13 cellular contexts compared by ENCODE assay signal in the genomic region with DNA sequence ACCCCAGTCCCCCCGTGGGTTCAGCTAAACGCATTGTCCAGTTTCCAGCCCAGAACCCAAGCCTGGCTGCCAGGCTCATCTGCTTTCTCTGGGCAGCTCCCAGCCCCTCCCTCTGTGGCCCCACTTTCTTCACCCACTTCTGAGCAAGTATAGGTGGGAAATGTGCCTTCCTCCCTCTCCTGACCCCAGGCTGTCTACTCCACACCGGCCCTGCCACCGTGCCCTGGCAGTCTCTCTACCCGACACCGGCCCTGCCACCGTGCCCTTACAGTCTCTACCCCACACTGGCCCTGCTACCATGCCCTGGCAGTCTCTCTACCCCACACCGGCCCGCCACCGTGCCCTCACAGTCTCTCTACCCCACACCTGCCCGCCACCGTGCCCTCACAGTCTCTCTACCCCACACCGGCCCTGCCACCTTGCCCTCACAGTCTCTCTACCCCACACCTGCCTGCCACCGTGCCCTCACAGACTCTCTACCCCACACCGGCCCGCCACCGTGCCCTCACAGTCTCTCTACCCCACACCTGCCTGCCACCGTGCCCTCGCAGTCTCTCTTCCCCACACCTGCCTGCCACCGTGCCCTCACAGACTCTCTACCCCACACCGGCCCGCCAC.
DNase-seq lines count a peak whose midpoint lies in the region; ATAC-seq, FAIRE-seq and TF ChIP-seq lines count a peak whose summit lies in the region.
"Had no signal": no experiment of that assay in that cellular context is flagged by ENCODE, and none has a peak within 500 bp of the region (broad histone marks: within the 10 kb centered on the region; RNA-seq: fewer than 3 reads in every experiment).

No MANE protein-coding gene starts in this region.

- H3K27ac ChIP-seq in A549 (no peak overlapping the region), BLaER1 (peak overlapping the region; percentile 59), RWPE2 (ENCODE audit: poor library complexity, severe bottlenecking) (no peak overlapping the region), HepG2 (ENCODE audit: extremely low read length, insufficient read depth, low read length) (no peak overlapping the region)
- H3K27ac ChIP-seq in CD8-positive, alpha-beta memory T cell (ENCODE audit: low read depth, low read length): no peak overlapping the region

- H3K4me2 ChIP-seq in A549 (no peak overlapping the region), BLaER1 (peak overlapping the region; percentile 81), HepG2 (ENCODE audit: low read depth, low read length) (no peak overlapping the region)
- H3K4me2 ChIP-seq: GM23338 had no signal

- TF ChIP-seq POLR2A in A549 (IDR thresholded peaks at IDR 0.05; ENCODE audit: low read length) (no peak), HepG2 (IDR thresholded peaks at IDR 0.05; ENCODE audit: insufficient read depth in 1 of 2, low read depth in 2 of 2, low read length in 2 of 2) (no peak)

- ATAC-seq in A549: peak; percentile 22 to 45; a peak in 2 of 6 replicates
- ATAC-seq in RWPE2 (ENCODE audit: low read depth): no peak
- peak; percentile 24; the same call in 2 of the 3 replicates for ATAC-seq in HepG2
- ATAC-seq: GM12878 had no signal

- no peak overlapping the region for H3K4me3 Mint-ChIP-seq in CD8-positive, alpha-beta memory T cell
- no peak overlapping the region for H3K4me3 Mint-ChIP-seq in immature natural killer cell
- H3K4me3 Mint-ChIP-seq: CD4-positive, CD25-positive, alpha-beta regulatory T cell; GM23338 had no signal

- no peaks in the 10 kb centered on the region for H4K20me1 ChIP-seq in BLaER1
- no peaks in the 10 kb centered on the region for H4K20me1 ChIP-seq in HepG2 (ENCODE audit: insufficient read depth, low read length)

- no peaks in the 10 kb centered on the region for H3K27me3 Mint-ChIP-seq in CD8-positive, alpha-beta memory T cell
- peaks cover 0 to 2% (median 0%) of the 10 kb centered on the region in 3 donors for H3K27me3 Mint-ChIP-seq in immature natural killer cell (ENCODE audit: low read depth in 3 of 3)

- FAIRE-seq in A549 (lab: Jason Lieb, UNC) (no peak), HepG2 (lab: Jason Lieb, UNC) (no peak)
- FAIRE-seq: GM12878 had no signal

- no peaks in the 10 kb centered on the region for H3K79me2 ChIP-seq in HepG2 (ENCODE audit: insufficient read depth, low read length)

- intact Hi-C loops in HepG2 (cut with micrococcal nuclease; ENCODE audit: unreplicated experiment): no loop called here

- DNase-seq in A549 (ENCODE audit: low read depth in 1 of 2, low spot score in 1 of 2): no peak
- DNase-seq in RWPE2 (ENCODE audit: low spot score): peak; percentile 30
- DNase-seq in HepG2 (ENCODE audit: low spot score): no peak
- no peak for DNase-seq in middle frontal gyrus (ENCODE audit: extremely low spot score, low spot score)
- no peak for DNase-seq in CD8-positive, alpha-beta memory T cell
- DNase-seq in immature natural killer cell: no peak
- DNase-seq: Calu3; CD4-positive, CD25-positive, alpha-beta regulatory T cell; DMS 273 treated with DMSO at 0.1 percent for 48 hours; IMR-90 had no signal

- no TSS peak for BruUV-seq in HepG2 (replicated peaks; lab: Mats Ljungman, UMichigan)

- H2AFZ ChIP-seq in HepG2 (ENCODE audit: low read length): no peak overlapping the region
- H2AFZ ChIP-seq: GM23338 had no signal

- H3K9me3 ChIP-seq in A549 (no peaks in the 10 kb centered on the region), BLaER1 (no peaks in the 10 kb centered on the region), RWPE2 (ENCODE audit: severe bottlenecking) (no peaks in the 10 kb centered on the region), HepG2 (ENCODE audit: low read length) (peaks cover 3% of the 10 kb centered on the region; the same call in 1 of the 2 replicates)
- no peaks in the 10 kb centered on the region for H3K9me3 ChIP-seq in CD8-positive, alpha-beta memory T cell (ENCODE audit: low read length)

- no peak for TF ChIP-seq EP300 in A549 (IDR thresholded peaks at IDR 0.05)
- TF ChIP-seq EP300 in HepG2 (IDR thresholded peaks at IDR 0.05; ENCODE audit: low read depth in 2 of 2, low read length in 2 of 2): no peak
- TF ChIP-seq EP300 in HepG2 (CRISPR knock-in tag; IDR thresholded peaks at IDR 0.05; ENCODE audit: borderline replicate concordance): no peak

- H3K4me1 Mint-ChIP-seq in CD8-positive, alpha-beta memory T cell: peaks cover 16 to 35% (median 20%) of the 10 kb centered on the region in 3 donors
- H3K4me1 Mint-ChIP-seq in immature natural killer cell: peaks cover 5 to 14% of the 10 kb centered on the region in 2 donors
- H3K4me1 Mint-ChIP-seq: GM23338 had no signal

- H3K9ac ChIP-seq in BLaER1: 0 out of 2 replicates have a peak overlapping the region, but pooled peaks have one; percentile 1
- no peak overlapping the region for H3K9ac ChIP-seq in HepG2 (ENCODE audit: insufficient read depth, low read depth, low read length)

- in situ Hi-C loops in HepG2 (cut with HindIII; ENCODE audit: extremely low pct_ligation_motif_present, low pct_unique_long_range_greater_than_20kb): no loop called here

- no peak overlapping the region for H3K27ac Mint-ChIP-seq in CD8-positive, alpha-beta memory T cell
- H3K27ac Mint-ChIP-seq in immature natural killer cell: no peak overlapping the region
- H3K27ac Mint-ChIP-seq: CD4-positive, CD25-positive, alpha-beta regulatory T cell; GM23338 had no signal

- TF ChIP-seq CTCF in A549 (IDR thresholded peaks at IDR 0.05) (no peak), RWPE2 (IDR thresholded peaks at IDR 0.05; ENCODE audit: poor library complexity, severe bottlenecking) (no peak), HepG2 (CRISPR knock-in tag; IDR thresholded peaks at IDR 0.05) (no peak)

- no peaks in the 10 kb centered on the region for H3K36me3 Mint-ChIP-seq in CD8-positive, alpha-beta memory T cell
- no peaks in the 10 kb centered on the region for H3K36me3 Mint-ChIP-seq in immature natural killer cell
- H3K36me3 Mint-ChIP-seq: CD4-positive, CD25-positive, alpha-beta regulatory T cell had no signal

- POLR2A ChIA-PET in A549 (lab: Yijun Ruan, JAX): no interaction called here
- POLR2A ChIA-PET in HepG2 (lab: Yijun Ruan, JAX): no interaction called here
- POLR2A ChIA-PET in CD8-positive, alpha-beta memory T cell (lab: Charles Lee): no interaction called here

- H3K36me3 ChIP-seq in BLaER1 (no peaks in the 10 kb centered on the region), RWPE2 (ENCODE audit: low read depth) (no peaks in the 10 kb centered on the region), HepG2 (replicated peaks in 1 of 2; ENCODE audit: control insufficient read depth in 1 of 2, insufficient read depth in 2 of 2, low read length in 2 of 2) (no peaks in the 10 kb centered on the region)
- no peaks in the 10 kb centered on the region for H3K36me3 ChIP-seq in CD8-positive, alpha-beta memory T cell (ENCODE audit: insufficient read depth, low read length)

- CTCF ChIA-PET in A549 (lab: Yijun Ruan, JAX) (no interaction called here), HepG2 (lab: Yijun Ruan, JAX; ENCODE audit: low intra/inter-chr PET ratio, low total read pairs) (no interaction called here)
- CTCF ChIA-PET in CD8-positive, alpha-beta memory T cell (lab: Charles Lee): no interaction called here

- H3K4me3 ChIP-seq in A549 (no peak overlapping the region), BLaER1 (no peak overlapping the region), RWPE2 (ENCODE audit: severe bottlenecking) (no peak overlapping the region), HepG2 (replicated peaks in 1 of 3; ENCODE audit: insufficient read depth in 1 of 3, low read depth in 2 of 3, low read length in 3 of 3) (no peak overlapping the region)
- no peak overlapping the region for H3K4me3 ChIP-seq in CD8-positive, alpha-beta memory T cell (ENCODE audit: low read length)
- H3K4me3 ChIP-seq: GM12878, GM23338 had no signal

- H3K9me3 Mint-ChIP-seq in CD8-positive, alpha-beta memory T cell: peaks cover 0 to 5% (median 2%) of the 10 kb centered on the region in 5 donors
- H3K9me3 Mint-ChIP-seq in immature natural killer cell: no peaks in the 10 kb centered on the region

- no peaks in the 10 kb centered on the region for H3K4me1 ChIP-seq in A549
- peaks cover 60% of the 10 kb centered on the region for H3K4me1 ChIP-seq in BLaER1
- H3K4me1 ChIP-seq in RWPE2 (ENCODE audit: insufficient read depth, poor library complexity, severe bottlenecking): no peaks in the 10 kb centered on the region
- no peaks in the 10 kb centered on the region for H3K4me1 ChIP-seq in HepG2 (ENCODE audit: insufficient read depth, low read length)
- peaks cover 28% of the 10 kb centered on the region for H3K4me1 ChIP-seq in CD8-positive, alpha-beta memory T cell (ENCODE audit: insufficient read depth, low read length)

- no peaks in the 10 kb centered on the region for H3K27me3 ChIP-seq in BLaER1
- H3K27me3 ChIP-seq in RWPE2 (ENCODE audit: insufficient read depth, poor library complexity, severe bottlenecking): no peaks in the 10 kb centered on the region
- H3K27me3 ChIP-seq in HepG2 (ENCODE audit: control insufficient read depth in 1 of 2, insufficient read depth in 2 of 2, low read length in 2 of 2): peaks cover 0 to 29% of the 10 kb centered on the region in 2 experiments; a peak in 2 of 5 replicates
- H3K27me3 ChIP-seq in CD8-positive, alpha-beta memory T cell (ENCODE audit: insufficient read depth, low read length, poor library complexity, severe bottlenecking): no peaks in the 10 kb centered on the region

- TF ChIP-seq RAD21 in A549 (conservative IDR thresholded peaks at IDR 0.05 in 1 of 2, IDR thresholded peaks at IDR 0.05 in 1 of 2) (no peak), HepG2 (CRISPR knock-in tag; IDR thresholded peaks at IDR 0.05) (no peak)

- 64% methylated on average over 17 of the region's 22 CpGs for WGBS in A549 (ENCODE audit: missing lambda C conversion rate)
- WGBS in HepG2 (ENCODE audit: low lambda C conversion rate): 38% methylated on average over 20 of the region's 22 CpGs

TF ChIP-seq in A549, 52 proteins besides CTCF, POLR2A, EP300 and RAD21 (continues in another document):
- no peak for TF ChIP-seq CHD2 (IDR thresholded peaks at IDR 0.05; ENCODE audit: low read length, partially characterized antibody)
- TF ChIP-seq, protein P1, sequence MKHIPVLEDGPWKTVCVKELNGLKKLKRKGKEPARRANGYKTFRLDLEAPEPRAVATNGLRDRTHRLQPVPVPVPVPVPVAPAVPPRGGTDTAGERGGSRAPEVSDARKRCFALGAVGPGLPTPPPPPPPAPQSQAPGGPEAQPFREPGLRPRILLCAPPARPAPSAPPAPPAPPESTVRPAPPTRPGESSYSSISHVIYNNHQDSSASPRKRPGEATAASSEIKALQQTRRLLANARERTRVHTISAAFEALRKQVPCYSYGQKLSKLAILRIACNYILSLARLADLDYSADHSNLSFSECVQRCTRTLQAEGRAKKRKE (CRISPR knock-in tag; IDR thresholded peaks at IDR 0.05; ENCODE audit: low read depth): no peak

TF ChIP-seq in HepG2, 621 proteins besides CTCF, POLR2A, EP300 and RAD21 (continues in another document):
- TF ChIP-seq U2AF1 (optimal IDR thresholded peaks at IDR 0.05; ENCODE audit: low read depth, low read length): no peak
- TF ChIP-seq NPAS2 (CRISPR knock-in tag; IDR thresholded peaks at IDR 0.05; ENCODE audit: borderline replicate concordance): no peak
- TF ChIP-seq AHR (CRISPR knock-in tag; IDR thresholded peaks at IDR 0.05): no peak
- no peak for TF ChIP-seq ZNF124 (CRISPR knock-in tag; IDR thresholded peaks at IDR 0.05)
